ENCODE assay signal across 22 cellular contexts in genomic region chr2:102724553-102724952, GRCh38. TPM values are rescaled to one million over a fixed set of nuclear protein-coding genes. Genes with fewer than 3 reads are reported as not detected.
DNase-seq lines count a peak whose midpoint lies in the region; ATAC-seq, FAIRE-seq and TF ChIP-seq lines count a peak whose summit lies in the region.
"Had no signal": no experiment of that assay in that cellular context is flagged by ENCODE, and none has a peak within 500 bp of the region (broad histone marks: within the 10 kb centered on the region; RNA-seq: fewer than 3 reads in every experiment).

No MANE protein-coding gene starts in this region.

- H3K27me3 Mint-ChIP-seq in progenitor cell of endocrine pancreas = no peaks in the 10 kb centered on the region
- H3K27me3 Mint-ChIP-seq: CD4-positive, alpha-beta memory T cell had no signal

- H3K4me2 ChIP-seq in HepG2 (ENCODE audit: low read depth, low read length) = peak overlapping the region; percentile 64
- H3K4me2 ChIP-seq: BLaER1 treated with 17β-estradiol and CSF1 and Interleukin-3, amounts not matched to agents 10 nM and 100 nM had no signal

- no peaks in the 10 kb centered on the region for H3K9me3 Mint-ChIP-seq in progenitor cell of endocrine pancreas (ENCODE audit: low read depth)
- H3K9me3 Mint-ChIP-seq: CD4-positive, alpha-beta memory T cell had no signal

- H3K4me1 ChIP-seq in HepG2 (ENCODE audit: insufficient read depth, low read length) (peaks cover 65% of the 10 kb centered on the region), right lobe of liver (no peaks in the 10 kb centered on the region)
- H3K4me1 ChIP-seq: BE2C; BLaER1 treated with 17β-estradiol and CSF1 and Interleukin-3, amounts not matched to agents 10 nM and 100 nM had no signal

- no peaks in the 10 kb centered on the region for H4K20me1 ChIP-seq in HepG2 (ENCODE audit: insufficient read depth, low read length)
- H4K20me1 ChIP-seq: BLaER1 treated with 17β-estradiol and CSF1 and Interleukin-3, amounts not matched to agents 10 nM and 100 nM had no signal

- ATAC-seq in HepG2 = peak; percentile 18
- no peak for ATAC-seq in right lobe of liver
- ATAC-seq in HG02973 (IDR thresholded peaks at IDR 0.05; ENCODE audit: unreplicated experiment) = no peak
- ATAC-seq in HG03175 (IDR thresholded peaks at IDR 0.05; ENCODE audit: unreplicated experiment) = no peak
- ATAC-seq: HCT116 had no signal

- peak overlapping the region in 1 of 3 experiments; percentile 14; a peak in 1 of 6 replicates for H3K4me3 ChIP-seq in HepG2 (replicated peaks in 1 of 3; ENCODE audit: insufficient read depth in 1 of 3, low read depth in 2 of 3, low read length in 3 of 3)
- no peak overlapping the region for H3K4me3 ChIP-seq in right lobe of liver
- H3K4me3 ChIP-seq: BLaER1 treated with 17β-estradiol and CSF1 and Interleukin-3, amounts not matched to agents 10 nM and 100 nM; GM23248 had no signal

- no peaks in the 10 kb centered on the region for H3K9me3 ChIP-seq in HepG2 (ENCODE audit: low read length)
- no peaks in the 10 kb centered on the region for H3K9me3 ChIP-seq in right lobe of liver
- H3K9me3 ChIP-seq: BE2C; BLaER1 treated with 17β-estradiol and CSF1 and Interleukin-3, amounts not matched to agents 10 nM and 100 nM had no signal

- in situ Hi-C loops in HepG2 (cut with HindIII; ENCODE audit: extremely low pct_ligation_motif_present, low pct_unique_long_range_greater_than_20kb) = no loop called here

- peaks cover 36% of the 10 kb centered on the region for H3K36me3 Mint-ChIP-seq in progenitor cell of endocrine pancreas (ENCODE audit: insufficient read depth)

- H3K4me1 Mint-ChIP-seq in progenitor cell of endocrine pancreas (ENCODE audit: low read depth) = peaks cover 35% of the 10 kb centered on the region
- H3K4me1 Mint-ChIP-seq: CD4-positive, alpha-beta memory T cell had no signal

- H3K27ac ChIP-seq in HepG2 (ENCODE audit: extremely low read length, insufficient read depth, low read length) (peak overlapping the region; percentile 70), right lobe of liver (no peak overlapping the region)
- H3K27ac ChIP-seq: 22Rv1; BLaER1 treated with 17β-estradiol and CSF1 and Interleukin-3, amounts not matched to agents 10 nM and 100 nM; GM23248 had no signal

- no peak overlapping the region; the same call in 1 of the 2 replicates for H3K9ac ChIP-seq in HepG2 (ENCODE audit: insufficient read depth, low read depth, low read length)
- H3K9ac ChIP-seq: BLaER1 treated with 17β-estradiol and CSF1 and Interleukin-3, amounts not matched to agents 10 nM and 100 nM; GM23248 had no signal

- BruUV-seq in HepG2 (replicated peaks; lab: Mats Ljungman, UMichigan) = no TSS peak

- peak overlapping the region; percentile 87 for H3K27ac Mint-ChIP-seq in progenitor cell of endocrine pancreas

- TF ChIP-seq EP300 in HepG2 (IDR thresholded peaks at IDR 0.05; ENCODE audit: low read depth in 2 of 2, low read length in 2 of 2) (no peak), HepG2 (CRISPR knock-in tag; IDR thresholded peaks at IDR 0.05; ENCODE audit: borderline replicate concordance) (no peak)

- H3K79me2 ChIP-seq in HepG2 (ENCODE audit: insufficient read depth, low read length) = peaks cover 3% of the 10 kb centered on the region

- POLR2A ChIA-PET in HepG2 (lab: Yijun Ruan, JAX) = interaction anchor here (1.6 to 2.2 kb wide), 2 partner anchors 10 to 11 kb away, joined by 8 to 42 read pairs; a partner anchor contains a TSS

- TF ChIP-seq POLR2A in HepG2 (IDR thresholded peaks at IDR 0.05; ENCODE audit: insufficient read depth in 1 of 2, low read depth in 2 of 2, low read length in 2 of 2) = no peak
- no peak for TF ChIP-seq POLR2A in right lobe of liver (IDR thresholded peaks at IDR 0.05)

- H3K27me3 ChIP-seq in HepG2 (ENCODE audit: control insufficient read depth in 1 of 2, insufficient read depth in 2 of 2, low read length in 2 of 2) = no peaks in the 10 kb centered on the region
- H3K27me3 ChIP-seq in right lobe of liver = no peaks in the 10 kb centered on the region
- H3K27me3 ChIP-seq: BE2C; BLaER1 treated with 17β-estradiol and CSF1 and Interleukin-3, amounts not matched to agents 10 nM and 100 nM had no signal

- H2AFZ ChIP-seq in HepG2 (ENCODE audit: low read length) = no peak overlapping the region
- H2AFZ ChIP-seq: GM23248 had no signal

- intact Hi-C loops in HepG2 (cut with micrococcal nuclease; ENCODE audit: unreplicated experiment) = no loop called here
- intact Hi-C loops in right lobe of liver (cut with DNase I) = no loop called here
- intact Hi-C loops in head of caudate nucleus (cut with DNase I) = no loop called here

- no peak for TF ChIP-seq CTCF in HepG2 (CRISPR knock-in tag; IDR thresholded peaks at IDR 0.05)
- no peak for TF ChIP-seq CTCF in right lobe of liver (IDR thresholded peaks at IDR 0.05)
- TF ChIP-seq CTCF in progenitor cell of endocrine pancreas (IDR thresholded peaks at IDR 0.05; ENCODE audit: unreplicated experiment) = no peak

- H3K36me3 ChIP-seq in HepG2 (replicated peaks in 1 of 2; ENCODE audit: control insufficient read depth in 1 of 2, insufficient read depth in 2 of 2, low read length in 2 of 2) (peaks cover 32 to 64% of the 10 kb centered on the region in 2 experiments), right lobe of liver (peaks cover 0 to 65% (median 4%) of the 10 kb centered on the region in 4 donors)
- H3K36me3 ChIP-seq: BE2C had no signal

- WGBS in HepG2 (ENCODE audit: low lambda C conversion rate) = 80% methylated on average over 10 of the region's 10 CpGs
- WGBS in right lobe of liver (ENCODE audit: insufficient coverage, low coverage, low lambda C conversion rate, missing lambda C conversion rate) = 90% methylated on average over 2 of the region's 10 CpGs

- no peak overlapping the region for H3K4me3 Mint-ChIP-seq in progenitor cell of endocrine pancreas (ENCODE audit: low read depth)
- H3K4me3 Mint-ChIP-seq: CD4-positive, alpha-beta memory T cell had no signal

- CTCF ChIA-PET in HepG2 (lab: Yijun Ruan, JAX; ENCODE audit: low intra/inter-chr PET ratio, low total read pairs) = no interaction called here

- no peak for TF ChIP-seq RAD21 in HepG2 (CRISPR knock-in tag; IDR thresholded peaks at IDR 0.05)

- no peak for DNase-seq in HepG2 (ENCODE audit: low spot score)
- no peak for DNase-seq in right lobe of liver
- peak in 40 of 42 donors; percentile 20 to 91 (median 64) for DNase-seq in head of caudate nucleus
- no peak for DNase-seq in progenitor cell of endocrine pancreas (ENCODE audit: low spot score, unreplicated experiment)
- DNase-seq in NCI-H2029 (lab: John Stamatoyannopoulos, UW) = no peak
- DNase-seq in T1000 (lab: John Stamatoyannopoulos, UW) = no peak
- DNase-seq: BE2C; CD4-positive, alpha-beta memory T cell; COR-L47; DMS153; DND-41; GM23248; H7 had no signal

- no peak for FAIRE-seq in HepG2 (lab: Jason Lieb, UNC)
- FAIRE-seq: A204.1, G401.6, GM12892, H1 had no signal

TF ChIP-seq in HepG2, 621 proteins besides CTCF, POLR2A, EP300 and RAD21 (continues in another document):
- TF ChIP-seq HBP1 (CRISPR knock-in tag; IDR thresholded peaks at IDR 0.05; ENCODE audit: low read depth) (no peak), ZBTB38 (CRISPR knock-in tag; IDR thresholded peaks at IDR 0.05) (peak; percentile 65; the same call in 1 of the 2 replicates), MTERF4 (CRISPR knock-in tag; IDR thresholded peaks at IDR 0.05) (no peak), EED (CRISPR knock-in tag; IDR thresholded peaks at IDR 0.05) (no peak), ZNF619 (CRISPR knock-in tag; IDR thresholded peaks at IDR 0.05) (no peak)

RNA-seq across cellular contexts. Expression of gene TMEM182, which starts 37.3 kb away (rescaled TPM):
- 8.9 and 10.6 TPM in 2 replicates for total RNA-seq in HepG2 (2016; rRNA removed; fragmentation: Illumina TruSeq; extraction: Trizol)
- total RNA-seq in HepG2 (2016; cell fraction: cytosol; rRNA removed; fragmentation: Illumina TruSeq; extraction: Trizol; ENCODE audit: low read depth) = 2.9 and 3.2 TPM in 2 replicates
- 8.4 and 10.0 TPM in 2 replicates for total RNA-seq in HepG2 (2016; cell fraction: insoluble cytoplasmic fraction; rRNA removed; fragmentation: Illumina TruSeq; extraction: Trizol)
- 4.3 and 6.3 TPM in 2 replicates for total RNA-seq in HepG2 (2016; cell fraction: membrane; rRNA removed; fragmentation: Illumina TruSeq; extraction: Trizol)
- 7.5 and 8.7 TPM in 2 replicates for total RNA-seq in HepG2 (2016; cell fraction: nucleus; rRNA removed; fragmentation: Illumina TruSeq; extraction: Trizol)
- 8.0 and 8.7 TPM in 2 replicates for polyA plus RNA-seq in HepG2 (2011; rRNA removed)
- 3.8 and 5.8 TPM in 2 replicates for polyA plus RNA-seq in HepG2 (2011; cell fraction: cytosol; rRNA removed)
- 2.6 and 3.6 TPM in 2 replicates for polyA plus RNA-seq in HepG2 (2011; cell fraction: nucleus; rRNA removed)
- polyA plus RNA-seq in HepG2 (2012) = 11.2 and 15.6 TPM in 2 replicates
- polyA plus RNA-seq in HepG2 (2016; cell fraction: cytosol; fragmentation: Illumina TruSeq; extraction: Trizol; ENCODE audit: low read depth) = 2.3 and 2.5 TPM in 2 replicates
- 10.1 and 11.3 TPM in 2 replicates for polyA plus RNA-seq in HepG2 (2016; cell fraction: insoluble cytoplasmic fraction; fragmentation: Illumina TruSeq; extraction: Trizol; ENCODE audit: low read depth)
- polyA plus RNA-seq in HepG2 (2016; cell fraction: membrane; fragmentation: Illumina TruSeq; extraction: Trizol; ENCODE audit: low read depth) = 5.0 and 5.8 TPM in 2 replicates
- polyA plus RNA-seq in HepG2 (2016; cell fraction: nucleus; fragmentation: Illumina TruSeq; extraction: Trizol; ENCODE audit: insufficient read depth, low read depth) = 5.8 and 8.3 TPM in 2 replicates
- 4.8 and 13.3 TPM in 2 replicates for polyA minus RNA-seq in HepG2 (2011; rRNA and poly(A)+ RNA removed; ENCODE audit: low replicate concordance)
- polyA minus RNA-seq in HepG2 (2011; cell fraction: cytosol; rRNA and poly(A)+ RNA removed) = 2.5 and 6.1 TPM in 2 replicates
- 26.4 and 30.3 TPM in 2 replicates for polyA minus RNA-seq in HepG2 (2011; cell fraction: nucleus; rRNA and poly(A)+ RNA removed)
- 1 to 10 TPM; 1.2 to 5.9 (median 2.3) TPM for total RNA-seq in right lobe of liver
- 6.4 and 8.1 TPM in 2 replicates for total RNA-seq in progenitor cell of endocrine pancreas

Comparison
In these comparisons a context has a peak if more than half of its experiments do, and no peak if none do; other contexts are left out.
1. DNase-seq: peak in head of caudate nucleus (40 of 42); none in HepG2 (single experiment), right lobe of liver (0 of 3), progenitor cell of endocrine pancreas (single experiment), NCI-H2029 (single experiment) and T1000 (single experiment).